In the genomic region with DNA sequence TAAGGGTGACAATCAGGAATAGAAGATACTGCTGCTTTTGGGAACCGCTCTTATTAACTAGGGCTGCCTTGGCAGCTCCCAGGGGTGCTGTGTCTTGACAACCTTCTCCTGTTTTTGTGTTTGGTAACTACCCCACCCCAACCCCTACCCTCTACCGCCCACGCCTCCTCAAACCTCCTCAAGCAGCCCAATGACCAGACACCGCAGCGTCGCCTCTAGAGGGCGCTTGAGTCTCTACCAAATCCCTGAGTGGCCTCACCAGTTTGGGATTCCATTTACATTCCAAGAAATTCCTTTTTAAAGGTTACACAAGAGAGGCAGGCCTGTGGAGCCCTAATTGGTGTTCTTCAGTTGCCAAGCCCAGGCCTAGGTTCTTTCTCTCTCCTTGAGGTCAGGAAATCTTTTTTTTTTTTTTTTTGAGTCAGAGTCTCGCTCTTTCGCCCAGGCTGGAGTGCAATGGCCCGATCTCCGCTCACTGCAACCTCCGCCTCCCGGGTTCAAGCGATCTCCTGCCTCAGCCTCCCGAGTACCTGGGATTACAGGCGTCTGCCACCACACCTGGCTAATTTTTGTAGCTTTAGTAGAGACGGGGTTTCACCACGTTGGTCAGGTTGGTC, we compare ENCODE assay signal across 8 cellular contexts.
DNase-seq lines count a peak whose midpoint lies in the region; ATAC-seq, FAIRE-seq and TF ChIP-seq lines count a peak whose summit lies in the region.

No MANE protein-coding gene starts in this region.

- H3K4me2 ChIP-seq in HCT116 (ENCODE audit: low read length) = no peak overlapping the region

- H3K9me3 ChIP-seq in HCT116 (ENCODE audit: control insufficient read depth in 1 of 2, insufficient read depth in 1 of 2, low read depth in 1 of 2, low read length in 2 of 2) (no peaks in the 10 kb centered on the region), SJSA1 (replicated peaks) (no peaks in the 10 kb centered on the region)

- H3K27ac Mint-ChIP-seq in chondrocyte (ENCODE audit: unreplicated experiment) = peak overlapping the region; percentile 51
- H3K27ac Mint-ChIP-seq in stimulated activated naive B cell treated with anti-CD40 and anti-IgM and Interleukin-4, amounts not matched to agents 10 μg/mL and 1 μg/mL and 100 μg/mL, for 72 hours = no peak overlapping the region

- H3K4me3 Mint-ChIP-seq in chondrocyte (ENCODE audit: unreplicated experiment) = no peak overlapping the region
- no peak overlapping the region for H3K4me3 Mint-ChIP-seq in stimulated activated naive B cell treated with anti-CD40 and anti-IgM and Interleukin-4, amounts not matched to agents 10 μg/mL and 1 μg/mL and 100 μg/mL, for 72 hours

- no peaks in the 10 kb centered on the region for H3K36me3 ChIP-seq in HCT116 (ENCODE audit: control insufficient read depth in 1 of 2, insufficient read depth in 2 of 2, low read length in 2 of 2)
- H3K36me3 ChIP-seq in SJSA1 = no peaks in the 10 kb centered on the region

- no peak overlapping the region for H3K27ac ChIP-seq in HCT116 (ENCODE audit: low read depth, low read length)
- H3K27ac ChIP-seq in SJSA1 = peak overlapping the region; percentile 90

- H3K4me1 ChIP-seq in HCT116 (ENCODE audit: control insufficient read depth in 1 of 2, insufficient read depth in 2 of 2, low read length in 2 of 2) (peaks cover 0 to 13% of the 10 kb centered on the region in 2 experiments; a peak in 2 of 4 replicates), SJSA1 (replicated peaks) (peaks cover 41% of the 10 kb centered on the region)

- H3K4me3 ChIP-seq in HCT116 (replicated peaks in 1 of 2; ENCODE audit: low read depth in 1 of 2, low read length in 2 of 2) = no peak overlapping the region
- no peak overlapping the region for H3K4me3 ChIP-seq in SJSA1

- H3K27me3 Mint-ChIP-seq in chondrocyte (ENCODE audit: low read depth) = no peaks in the 10 kb centered on the region
- peaks cover 0 to 7% of the 10 kb centered on the region in 2 donors for H3K27me3 Mint-ChIP-seq in stimulated activated naive B cell treated with anti-CD40 and anti-IgM and Interleukin-4, amounts not matched to agents 10 μg/mL and 1 μg/mL and 100 μg/mL, for 72 hours

- intact Hi-C loops in HCT116 (cut with micrococcal nuclease) = loop anchor here (1.0 kb wide), 1 partner anchor 192 kb away; no protein-coding TSS in a partner anchor

- ATAC-seq in HCT116 (peak; percentile 95), left lobe of liver (peak; percentile 95), HG02610 (IDR thresholded peaks at IDR 0.05; ENCODE audit: unreplicated experiment) (no peak), HG03469 (IDR thresholded peaks at IDR 0.05; ENCODE audit: unreplicated experiment) (no peak)
- ATAC-seq in stimulated activated naive B cell treated with anti-CD40 and anti-IgM and Interleukin-4, amounts not matched to agents 10 μg/mL and 1 μg/mL and 100 μg/mL, for 72 hours (replicated peaks) = peak; percentile 45 to 65

- peak; percentile 89 for TF ChIP-seq RAD21 in HCT116 (IDR thresholded peaks at IDR 0.05; ENCODE audit: low read depth)

- no peaks in the 10 kb centered on the region for H3K27me3 ChIP-seq in HCT116 (ENCODE audit: insufficient read depth, low read length)
- no peaks in the 10 kb centered on the region for H3K27me3 ChIP-seq in SJSA1 (replicated peaks)

- H3K9ac ChIP-seq in HCT116 (ENCODE audit: low read length) = no peak overlapping the region

- POLR2A ChIA-PET in HCT116 (lab: Charles Lee) = no interaction called here

- TF ChIP-seq CTCF in D721Med (IDR thresholded peaks at IDR 0.05; ENCODE audit: insufficient read depth, missing control alignments) = peak; percentile 87
- TF ChIP-seq CTCF in HCT116 (IDR thresholded peaks at IDR 0.05 in 2 of 3, conservative IDR thresholded peaks at IDR 0.05 in 1 of 3; ENCODE audit: borderline replicate concordance in 1 of 3, insufficient read depth in 1 of 3, low read depth in 2 of 3, low read length in 2 of 3) = peak; percentile 73 to 90 (median 81)
- TF ChIP-seq CTCF in chondrocyte (IDR thresholded peaks at IDR 0.05) = peak; percentile 88

- H3K36me3 Mint-ChIP-seq in chondrocyte (ENCODE audit: low read depth) = no peaks in the 10 kb centered on the region
- H3K36me3 Mint-ChIP-seq in stimulated activated naive B cell treated with anti-CD40 and anti-IgM and Interleukin-4, amounts not matched to agents 10 μg/mL and 1 μg/mL and 100 μg/mL, for 72 hours = no peaks in the 10 kb centered on the region

- CTCF ChIA-PET in HCT116 (lab: Charles Lee) = interaction anchor here (0.9 to 1.1 kb wide), 2 partner anchors 40 to 188 kb away, joined by 3 to 5 read pairs; no protein-coding TSS in a partner anchor

- TF ChIP-seq POLR2A in HCT116 (IDR thresholded peaks at IDR 0.05; ENCODE audit: borderline replicate concordance, extremely low read depth, insufficient read depth, insufficient read length) = no peak

- no peaks in the 10 kb centered on the region for H3K79me2 ChIP-seq in HCT116 (ENCODE audit: insufficient read depth, low read length)

- peaks cover 23% of the 10 kb centered on the region for H3K4me1 Mint-ChIP-seq in chondrocyte (ENCODE audit: low read depth)
- peaks cover 5 to 10% of the 10 kb centered on the region in 2 donors for H3K4me1 Mint-ChIP-seq in stimulated activated naive B cell treated with anti-CD40 and anti-IgM and Interleukin-4, amounts not matched to agents 10 μg/mL and 1 μg/mL and 100 μg/mL, for 72 hours

- H2AFZ ChIP-seq in HCT116 (ENCODE audit: low read depth, low read length, poor library complexity, severe bottlenecking) = no peak overlapping the region

- no TSS peak for BruUV-seq in HCT116 (replicated peaks; lab: Mats Ljungman, UMichigan)

- DNase-seq in D721Med (ENCODE audit: insufficient read length, low spot score) = peak; percentile 53
- DNase-seq in HCT116 (ENCODE audit: low read depth, low spot score) = peak; percentile 66
- peak; percentile 76 for DNase-seq in SJSA1 (ENCODE audit: low read depth in 1 of 2, low spot score in 2 of 2)
- DNase-seq in chondrocyte (ENCODE audit: low spot score) = no peak
- peak; percentile 70 for DNase-seq in left lobe of liver (ENCODE audit: low spot score)
- peak; percentile 10 for DNase-seq in stimulated activated naive B cell treated with anti-CD40 and anti-IgM and Interleukin-4, amounts not matched to agents 10 μg/mL and 1 μg/mL and 100 μg/mL, for 72 hours

- no peak for FAIRE-seq in D721Med (lab: Jason Lieb, UNC)

- RAD21 ChIA-PET in HCT116 (lab: Charles Lee; ENCODE audit: low non-redundant PET in 1 of 2, low total read pairs in 2 of 2, uncharacterized antibody in 2 of 2, unreplicated experiment in 2 of 2) = interaction anchor here in 1 of 2 experiments (0.7 kb wide), 1 partner anchor 938 kb away, joined by 4 read pairs; no protein-coding TSS in a partner anchor

- no peaks in the 10 kb centered on the region for H4K20me1 ChIP-seq in HCT116 (ENCODE audit: insufficient read depth)

- H3K9me3 Mint-ChIP-seq in chondrocyte (ENCODE audit: low read depth) = no peaks in the 10 kb centered on the region
- H3K9me3 Mint-ChIP-seq in stimulated activated naive B cell treated with anti-CD40 and anti-IgM and Interleukin-4, amounts not matched to agents 10 μg/mL and 1 μg/mL and 100 μg/mL, for 72 hours = no peaks in the 10 kb centered on the region

- H3K9me2 ChIP-seq in HCT116 (ENCODE audit: insufficient read depth) = no peaks in the 10 kb centered on the region

TF ChIP-seq in HCT116, 20 proteins besides CTCF, POLR2A, EP300 and RAD21:
- TF ChIP-seq EGR1 (IDR thresholded peaks at IDR 0.05; ENCODE audit: low read depth) = peak; percentile 92
- 0 out of 2 replicates have a peak, but pooled peaks have one; percentile 54 for TF ChIP-seq CBX3 (IDR thresholded peaks at IDR 0.05; ENCODE audit: low read depth)
- TF ChIP-seq, protein P1, sequence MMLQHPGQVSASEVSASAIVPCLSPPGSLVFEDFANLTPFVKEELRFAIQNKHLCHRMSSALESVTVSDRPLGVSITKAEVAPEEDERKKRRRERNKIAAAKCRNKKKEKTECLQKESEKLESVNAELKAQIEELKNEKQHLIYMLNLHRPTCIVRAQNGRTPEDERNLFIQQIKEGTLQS (IDR thresholded peaks at IDR 0.05) = no peak

Comparison
In these comparisons a context has a peak if more than half of its experiments do, and no peak if none do; other contexts are left out.
1. ATAC-seq: peak in HCT116 (single experiment), left lobe of liver (single experiment) and stimulated activated naive B cell treated with anti-CD40 and anti-IgM and Interleukin-4, amounts not matched to agents 10 μg/mL and 1 μg/mL and 100 μg/mL, for 72 hours (2 of 2); none in HG02610 (single experiment) and HG03469 (single experiment).
2. Peak in every context shown above with its lines, with median percentiles within 50 percentile points of each other: CTCF ChIP-seq.